8 cellular contexts compared by ENCODE assay signal in the genomic region with DNA sequence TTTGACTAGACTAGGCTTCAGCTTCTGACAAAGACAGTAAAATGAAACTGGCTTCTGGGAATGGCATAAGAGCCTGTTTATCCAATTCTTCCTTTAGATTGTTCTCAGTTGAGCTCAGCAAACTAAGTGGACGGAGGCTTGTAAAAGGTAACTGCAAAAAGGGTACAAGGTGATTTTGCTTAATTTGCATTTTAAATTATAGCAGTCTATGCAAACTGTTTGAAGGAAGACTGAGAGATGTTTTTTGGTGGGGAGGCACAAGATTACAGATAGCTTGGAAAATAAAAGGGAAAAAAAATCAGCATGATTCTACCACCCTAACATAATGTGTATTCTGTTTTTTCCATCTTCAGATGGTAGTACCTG. TPM values are rescaled to one million over a fixed set of nuclear protein-coding genes. Genes with fewer than 3 reads are reported as not detected.
DNase-seq lines count a peak whose midpoint lies in the region; ATAC-seq and TF ChIP-seq lines count a peak whose summit lies in the region.
"Had no signal": no experiment of that assay in that cellular context is flagged by ENCODE, and none has a peak within 500 bp of the region (broad histone marks: within the 10 kb centered on the region; RNA-seq: fewer than 3 reads in every experiment).

No MANE protein-coding gene starts in this region.

- WGBS in right cardiac atrium = 47% methylated on average over 1 of the region's 1 CpG

- no peaks in the 10 kb centered on the region for H3K27me3 ChIP-seq in right cardiac atrium (ENCODE audit: control insufficient read depth, insufficient read depth)

- H3K27ac ChIP-seq in right cardiac atrium (ENCODE audit: low read length) = peak overlapping the region; percentile 86

- DNase-seq in HFFc6 = no peak
- DNase-seq in activated T-helper 1 cell treated with anti-CD3 and anti-CD28 coated beads, Interleukin-12 subunit alpha, Interleukin-12 subunit beta, Interleukin-2, Interleukin-4 antibody, amounts not matched to agents 30 ng/mL and 10 ng/mL and 1 ng/mL, durations not matched to agents 14 hours and 24 hours and 36 hours (ENCODE audit: low spot score) = no peak
- no peak for DNase-seq in right cardiac atrium
- no peak for DNase-seq in stimulated activated naive B cell treated with anti-CD40 and anti-IgM and Interleukin-4, amounts not matched to agents 10 μg/mL and 1 μg/mL and 100 μg/mL, for 72 hours
- no peak for DNase-seq in GM19238 (ENCODE audit: insufficient read length, low spot score)
- no peak for DNase-seq in nucleus accumbens (lab: John Stamatoyannopoulos, UW)
- DNase-seq in SIG-M5 (lab: John Stamatoyannopoulos, UW) = no peak
- DNase-seq: activated CD4-positive, alpha-beta T cell treated with anti-CD3 and anti-CD28 coated beads, Interleukin-2, amount 50 U/mL, for 4 hours had no signal

- TF ChIP-seq CTCF in HFFc6 (IDR thresholded peaks at IDR 0.05) = no peak

- H3K4me1 ChIP-seq in right cardiac atrium (ENCODE audit: control insufficient read depth, insufficient read depth, low read length) = peaks cover 26% of the 10 kb centered on the region

- no peaks in the 10 kb centered on the region for H3K9me3 Mint-ChIP-seq in HFFc6
- no peaks in the 10 kb centered on the region for H3K9me3 Mint-ChIP-seq in activated T-helper 1 cell treated with anti-CD3 and anti-CD28 coated beads, Interleukin-12 subunit alpha, Interleukin-12 subunit beta, Interleukin-2, Interleukin-4 antibody, amounts not matched to agents 30 ng/mL and 10 ng/mL and 1 ng/mL, durations not matched to agents 14 hours and 24 hours and 36 hours
- no peaks in the 10 kb centered on the region for H3K9me3 Mint-ChIP-seq in stimulated activated naive B cell treated with anti-CD40 and anti-IgM and Interleukin-4, amounts not matched to agents 10 μg/mL and 1 μg/mL and 100 μg/mL, for 72 hours

- peaks cover 86% of the 10 kb centered on the region for H3K4me1 Mint-ChIP-seq in HFFc6 (ENCODE audit: low read depth)
- H3K4me1 Mint-ChIP-seq in activated T-helper 1 cell treated with anti-CD3 and anti-CD28 coated beads, Interleukin-12 subunit alpha, Interleukin-12 subunit beta, Interleukin-2, Interleukin-4 antibody, amounts not matched to agents 30 ng/mL and 10 ng/mL and 1 ng/mL, durations not matched to agents 14 hours and 24 hours and 36 hours (ENCODE audit: low read depth) = peaks cover 91% of the 10 kb centered on the region
- H3K4me1 Mint-ChIP-seq in stimulated activated naive B cell treated with anti-CD40 and anti-IgM and Interleukin-4, amounts not matched to agents 10 μg/mL and 1 μg/mL and 100 μg/mL, for 72 hours = peaks cover 60 to 93% of the 10 kb centered on the region in 2 donors

- H3K27ac Mint-ChIP-seq in HFFc6 = peak overlapping the region; percentile 88
- peak overlapping the region; percentile 98 for H3K27ac Mint-ChIP-seq in activated T-helper 1 cell treated with anti-CD3 and anti-CD28 coated beads, Interleukin-12 subunit alpha, Interleukin-12 subunit beta, Interleukin-2, Interleukin-4 antibody, amounts not matched to agents 30 ng/mL and 10 ng/mL and 1 ng/mL, durations not matched to agents 14 hours and 24 hours and 36 hours
- H3K27ac Mint-ChIP-seq in stimulated activated naive B cell treated with anti-CD40 and anti-IgM and Interleukin-4, amounts not matched to agents 10 μg/mL and 1 μg/mL and 100 μg/mL, for 72 hours = peak overlapping the region; percentile 98

- intact Hi-C loops in activated T-helper 1 cell treated with anti-CD3 and anti-CD28 coated beads, Interleukin-12 subunit alpha, Interleukin-12 subunit beta, Interleukin-2, Interleukin-4 antibody, amounts not matched to agents 30 ng/mL and 10 ng/mL and 1 ng/mL, durations not matched to agents 14 hours and 24 hours and 36 hours (cut with micrococcal nuclease) = loop anchor here (1.0 to 10.0 kb wide), 3 partner anchors 60 to 822 kb away; a partner anchor contains a TSS
- intact Hi-C loops in right cardiac atrium (cut with DNase I) = loop anchor here in 1 of 4 donors (5.0 kb wide), 1 partner anchor 96 kb away; no protein-coding TSS in a partner anchor

- no peaks in the 10 kb centered on the region for H3K9me3 ChIP-seq in right cardiac atrium (ENCODE audit: control insufficient read depth, low read length)

- no peak for ATAC-seq in right cardiac atrium
- ATAC-seq in stimulated activated naive B cell treated with anti-CD40 and anti-IgM and Interleukin-4, amounts not matched to agents 10 μg/mL and 1 μg/mL and 100 μg/mL, for 72 hours (replicated peaks) = no peak

- H3K27me3 Mint-ChIP-seq in HFFc6 (ENCODE audit: insufficient read depth) = no peaks in the 10 kb centered on the region
- H3K27me3 Mint-ChIP-seq in activated T-helper 1 cell treated with anti-CD3 and anti-CD28 coated beads, Interleukin-12 subunit alpha, Interleukin-12 subunit beta, Interleukin-2, Interleukin-4 antibody, amounts not matched to agents 30 ng/mL and 10 ng/mL and 1 ng/mL, durations not matched to agents 14 hours and 24 hours and 36 hours (ENCODE audit: insufficient read depth) = no peaks in the 10 kb centered on the region
- H3K27me3 Mint-ChIP-seq in stimulated activated naive B cell treated with anti-CD40 and anti-IgM and Interleukin-4, amounts not matched to agents 10 μg/mL and 1 μg/mL and 100 μg/mL, for 72 hours = no peaks in the 10 kb centered on the region

- H3K4me3 Mint-ChIP-seq in HFFc6 = peak overlapping the region; percentile 84
- peak overlapping the region; percentile 98 for H3K4me3 Mint-ChIP-seq in activated T-helper 1 cell treated with anti-CD3 and anti-CD28 coated beads, Interleukin-12 subunit alpha, Interleukin-12 subunit beta, Interleukin-2, Interleukin-4 antibody, amounts not matched to agents 30 ng/mL and 10 ng/mL and 1 ng/mL, durations not matched to agents 14 hours and 24 hours and 36 hours
- peak overlapping the region; percentile 79 to 94 for H3K4me3 Mint-ChIP-seq in stimulated activated naive B cell treated with anti-CD40 and anti-IgM and Interleukin-4, amounts not matched to agents 10 μg/mL and 1 μg/mL and 100 μg/mL, for 72 hours

- H3K36me3 Mint-ChIP-seq in HFFc6 (ENCODE audit: low read depth) = no peaks in the 10 kb centered on the region
- peaks cover 53% of the 10 kb centered on the region for H3K36me3 Mint-ChIP-seq in activated T-helper 1 cell treated with anti-CD3 and anti-CD28 coated beads, Interleukin-12 subunit alpha, Interleukin-12 subunit beta, Interleukin-2, Interleukin-4 antibody, amounts not matched to agents 30 ng/mL and 10 ng/mL and 1 ng/mL, durations not matched to agents 14 hours and 24 hours and 36 hours (ENCODE audit: low read depth)
- peaks cover 11 to 45% of the 10 kb centered on the region in 2 donors for H3K36me3 Mint-ChIP-seq in stimulated activated naive B cell treated with anti-CD40 and anti-IgM and Interleukin-4, amounts not matched to agents 10 μg/mL and 1 μg/mL and 100 μg/mL, for 72 hours

- no peak overlapping the region for H3K4me3 ChIP-seq in right cardiac atrium (ENCODE audit: low read length)

RNA-seq across cellular contexts. Expression of a gene that starts 5.0 kb away (rescaled TPM):
- 10 to 100 TPM; 15.8 to 21.8 (median 17.9) TPM for total RNA-seq in HFFc6 (2021; fragmentation: NEBNext Ultra II Directional; extraction: Animal tissue kit (Norgen Biotek cat#: 25700))
- 91.3 and 94.3 TPM in 2 replicates for total RNA-seq in activated T-helper 1 cell treated with anti-CD3 and anti-CD28 coated beads, Interleukin-12 subunit alpha, Interleukin-12 subunit beta, Interleukin-2, Interleukin-4 antibody, amounts not matched to agents 30 ng/mL and 10 ng/mL and 1 ng/mL, durations not matched to agents 14 hours and 24 hours and 36 hours
- 10 to 100 TPM; 16.5 to 25.9 (median 22.1) TPM for total RNA-seq in right cardiac atrium
- 9.1 TPM for polyA plus RNA-seq in right cardiac atrium

RNA-seq across cellular contexts. Expression of a gene that starts 41.7 kb away (rescaled TPM):
- not detected for total RNA-seq in HFFc6 (2021; fragmentation: NEBNext Ultra II Directional; extraction: Animal tissue kit (Norgen Biotek cat#: 25700))
- 0.08 TPM in 1 of 2 replicates, not detected in the other for total RNA-seq in activated T-helper 1 cell treated with anti-CD3 and anti-CD28 coated beads, Interleukin-12 subunit alpha, Interleukin-12 subunit beta, Interleukin-2, Interleukin-4 antibody, amounts not matched to agents 30 ng/mL and 10 ng/mL and 1 ng/mL, durations not matched to agents 14 hours and 24 hours and 36 hours
- total RNA-seq in right cardiac atrium = not detected
- polyA plus RNA-seq in right cardiac atrium = not detected
